In genomic region chr2:54081574-54081973, GRCh38 we compare ENCODE assay signal across 8 cellular contexts. TPM values are rescaled to one million over a fixed set of nuclear protein-coding genes. Genes with fewer than 3 reads are reported as not detected.
DNase-seq lines count a peak whose midpoint lies in the region; ATAC-seq lines count a peak whose summit lies in the region.

No MANE protein-coding gene starts in this region.

- H2AFZ ChIP-seq in GM23248, result no peak overlapping the region

- peaks cover 11% of the 10 kb centered on the region; the same call in 1 of the 2 replicates for H3K4me1 ChIP-seq in GM23248 (ENCODE audit: insufficient read depth)

- no peak overlapping the region for H3K4me3 ChIP-seq in GM23248

- no peaks in the 10 kb centered on the region for H3K9me2 ChIP-seq in GM23248 (ENCODE audit: insufficient read depth)

- peak; percentile 51 for DNase-seq in M059J (ENCODE audit: low read depth)
- peak; percentile 81 for DNase-seq in glomerular visceral epithelial cell (ENCODE audit: extremely low spot score)
- DNase-seq in activated gamma-delta T cell treated with Interleukin-2 at 50 U/mL for 16 hours, result no peak
- no peak for DNase-seq in effector CD8-positive, alpha-beta T cell (lab: John Stamatoyannopoulos, UW)
- no peak for DNase-seq in GM23248
- no peak for DNase-seq in NCI-H1105 treated with DMSO at 0.1 percent for 48 hours (lab: John Stamatoyannopoulos, UW)

- H4K20me1 ChIP-seq in GM23248 (ENCODE audit: insufficient read depth), result no peaks in the 10 kb centered on the region

- no peak overlapping the region for H3K27ac ChIP-seq in GM23248

- 79 to 81% methylated on average over 6 of the region's 6 CpGs for WGBS in GM23248 (ENCODE audit: low coverage in 1 of 2, low lambda C conversion rate in 2 of 2, missing lambda C conversion rate in 2 of 2), 2 experiments

- no peak overlapping the region for H3K9ac ChIP-seq in GM23248

- H3K27me3 ChIP-seq in GM23248 (replicated peaks; ENCODE audit: insufficient read depth), result no peaks in the 10 kb centered on the region

- ATAC-seq in GM18517 (IDR thresholded peaks at IDR 0.05; ENCODE audit: unreplicated experiment) (peak; percentile 98), GM21723 (IDR thresholded peaks at IDR 0.05; ENCODE audit: unreplicated experiment) (peak; percentile 98)

- H3K9me3 ChIP-seq in GM23248 (ENCODE audit: low read depth), result no peaks in the 10 kb centered on the region

- no peaks in the 10 kb centered on the region for H3K79me2 ChIP-seq in GM23248 (ENCODE audit: insufficient read depth)

- H3K36me3 ChIP-seq in GM23248 (ENCODE audit: low read depth), result no peaks in the 10 kb centered on the region

- no peak overlapping the region for H3K4me2 ChIP-seq in GM23248 (ENCODE audit: unreplicated experiment)

- H3F3A ChIP-seq in GM23248 (ENCODE audit: insufficient read depth), result no peaks in the 10 kb centered on the region

- in situ Hi-C loops in GM23248 (cut with MboI), result no loop called here

RNA-seq across cellular contexts. Expression of gene ACYP2, which starts 33.8 kb away (rescaled TPM):
- total RNA-seq in M059J (2014; rRNA removed; shearing (Covaris generic)), result 21.6 and 24.6 TPM in 2 replicates
- 6.7 and 16.6 TPM in 2 replicates for total RNA-seq in GM23248 (2014; rRNA removed; shearing (Covaris generic))
- polyA plus RNA-seq in GM23248 (2016; fragmentation: Nextera tagmentation; extraction: Ambion mirVana), result 41.6 and 42.7 TPM in 2 replicates

Comparison
In these comparisons a context has a peak if more than half of its experiments do, and no peak if none do; other contexts are left out.
1. DNase-seq: peak in M059J (single experiment) and glomerular visceral epithelial cell (single experiment); none in activated gamma-delta T cell treated with Interleukin-2 at 50 U/mL for 16 hours (single experiment), effector CD8-positive, alpha-beta T cell (single experiment), GM23248 (single experiment) and NCI-H1105 treated with DMSO at 0.1 percent for 48 hours (single experiment).